Comparison of ENCODE assay signal across 9 cellular contexts in the genomic region with DNA sequence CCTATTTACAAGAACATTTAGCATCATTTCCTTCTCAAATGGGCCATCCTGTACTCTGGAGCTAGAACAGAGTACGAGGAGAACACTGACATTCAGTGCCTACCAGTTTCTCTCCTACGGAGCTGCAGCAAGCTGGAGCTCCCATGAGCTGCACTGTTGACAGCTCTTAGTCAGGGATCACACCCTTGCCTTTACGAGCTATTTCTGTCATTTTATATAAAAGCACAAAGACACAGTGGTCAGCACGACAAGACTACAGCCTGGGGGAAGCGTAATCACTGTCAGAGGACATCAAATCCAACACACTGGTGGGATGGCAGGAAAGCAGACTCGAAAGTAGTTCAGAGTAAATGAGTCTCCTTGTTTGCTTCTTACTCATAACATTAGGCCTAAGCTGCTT. TPM values are rescaled to one million over a fixed set of nuclear protein-coding genes. Genes with fewer than 3 reads are reported as not detected.
DNase-seq lines count a peak whose midpoint lies in the region; ATAC-seq and TF ChIP-seq lines count a peak whose summit lies in the region.
"Had no signal": no experiment of that assay in that cellular context is flagged by ENCODE, and none has a peak within 500 bp of the region (broad histone marks: within the 10 kb centered on the region; RNA-seq: fewer than 3 reads in every experiment).

No MANE protein-coding gene starts in this region.

- no peaks in the 10 kb centered on the region for H3K27me3 ChIP-seq in RWPE2 (ENCODE audit: insufficient read depth, poor library complexity, severe bottlenecking)

- in situ Hi-C loops in GM13976 (cut with MboI; ENCODE audit: low sequenced_read_pairs, unreplicated experiment), result no loop called here

- peak overlapping the region; percentile 85 for H3K27ac ChIP-seq in RWPE2 (ENCODE audit: poor library complexity, severe bottlenecking)

- H3K4me1 ChIP-seq in RWPE2 (ENCODE audit: insufficient read depth, poor library complexity, severe bottlenecking), result peaks cover 38% of the 10 kb centered on the region

- TF ChIP-seq CTCF in RWPE2 (IDR thresholded peaks at IDR 0.05; ENCODE audit: poor library complexity, severe bottlenecking) (no peak), GM13976 (IDR thresholded peaks at IDR 0.05; ENCODE audit: borderline replicate concordance, control extremely low read depth, extremely low read depth, insufficient read depth, missing control alignments) (no peak)

- intact Hi-C loops in activated CD4-positive, alpha-beta T cell treated with anti-CD3 and anti-CD28 coated beads, Interleukin-2, amount 10 ng/mL, durations not matched to agents 24 days and 14 days (cut with micrococcal nuclease), result loop anchor here (10.0 kb wide), 2 partner anchors 732 to 1652 kb away; partner anchors contain the start of gene CCDC126

- ATAC-seq in RWPE2 (ENCODE audit: low read depth) (no peak), GM19035 (IDR thresholded peaks at IDR 0.05; ENCODE audit: unreplicated experiment) (no peak), HG02798 (IDR thresholded peaks at IDR 0.05; ENCODE audit: poor library complexity, unreplicated experiment) (no peak)
- no peak for ATAC-seq in stimulated activated naive B cell treated with anti-CD40 and anti-IgM and Interleukin-4, amounts not matched to agents 10 μg/mL and 1 μg/mL and 100 μg/mL, for 72 hours (replicated peaks)

- peaks cover 2% of the 10 kb centered on the region for H3K27me3 Mint-ChIP-seq in activated CD4-positive, alpha-beta T cell treated with anti-CD3 and anti-CD28 coated beads, Interleukin-2, amount 10 ng/mL, durations not matched to agents 24 days and 14 days
- no peaks in the 10 kb centered on the region for H3K27me3 Mint-ChIP-seq in stimulated activated naive B cell treated with anti-CD40 and anti-IgM and Interleukin-4, amounts not matched to agents 10 μg/mL and 1 μg/mL and 100 μg/mL, for 72 hours
- H3K27me3 Mint-ChIP-seq: dendritic cell treated with granulocyte-macrophage colony-stimulating factor and Interleukin-4, amounts not matched to agents 40 ng/mL and 50 ng/mL, for 4 days had no signal

- peak overlapping the region; percentile 53 for H3K27ac Mint-ChIP-seq in activated CD4-positive, alpha-beta T cell treated with anti-CD3 and anti-CD28 coated beads, Interleukin-2, amount 10 ng/mL, durations not matched to agents 24 days and 14 days
- H3K27ac Mint-ChIP-seq in stimulated activated naive B cell treated with anti-CD40 and anti-IgM and Interleukin-4, amounts not matched to agents 10 μg/mL and 1 μg/mL and 100 μg/mL, for 72 hours, result peak overlapping the region; percentile 33
- H3K27ac Mint-ChIP-seq: dendritic cell treated with granulocyte-macrophage colony-stimulating factor and Interleukin-4, amounts not matched to agents 40 ng/mL and 50 ng/mL, for 4 days had no signal

- peak overlapping the region; percentile 96 for H3K4me3 Mint-ChIP-seq in activated CD4-positive, alpha-beta T cell treated with anti-CD3 and anti-CD28 coated beads, Interleukin-2, amount 10 ng/mL, durations not matched to agents 24 days and 14 days
- peak overlapping the region in 1 of 2 donors; percentile 44 for H3K4me3 Mint-ChIP-seq in stimulated activated naive B cell treated with anti-CD40 and anti-IgM and Interleukin-4, amounts not matched to agents 10 μg/mL and 1 μg/mL and 100 μg/mL, for 72 hours
- H3K4me3 Mint-ChIP-seq: dendritic cell treated with granulocyte-macrophage colony-stimulating factor and Interleukin-4, amounts not matched to agents 40 ng/mL and 50 ng/mL, for 4 days had no signal

- H3K4me1 Mint-ChIP-seq in activated CD4-positive, alpha-beta T cell treated with anti-CD3 and anti-CD28 coated beads, Interleukin-2, amount 10 ng/mL, durations not matched to agents 24 days and 14 days, result peaks cover 73% of the 10 kb centered on the region
- peaks cover 50 to 85% of the 10 kb centered on the region in 2 donors for H3K4me1 Mint-ChIP-seq in stimulated activated naive B cell treated with anti-CD40 and anti-IgM and Interleukin-4, amounts not matched to agents 10 μg/mL and 1 μg/mL and 100 μg/mL, for 72 hours

- H3K36me3 Mint-ChIP-seq in activated CD4-positive, alpha-beta T cell treated with anti-CD3 and anti-CD28 coated beads, Interleukin-2, amount 10 ng/mL, durations not matched to agents 24 days and 14 days (ENCODE audit: low read depth), result peaks cover 37% of the 10 kb centered on the region
- H3K36me3 Mint-ChIP-seq in stimulated activated naive B cell treated with anti-CD40 and anti-IgM and Interleukin-4, amounts not matched to agents 10 μg/mL and 1 μg/mL and 100 μg/mL, for 72 hours, result peaks cover 2 to 9% of the 10 kb centered on the region in 2 donors

- H3K9me3 Mint-ChIP-seq in activated CD4-positive, alpha-beta T cell treated with anti-CD3 and anti-CD28 coated beads, Interleukin-2, amount 10 ng/mL, durations not matched to agents 24 days and 14 days, result no peaks in the 10 kb centered on the region
- no peaks in the 10 kb centered on the region for H3K9me3 Mint-ChIP-seq in stimulated activated naive B cell treated with anti-CD40 and anti-IgM and Interleukin-4, amounts not matched to agents 10 μg/mL and 1 μg/mL and 100 μg/mL, for 72 hours
- H3K9me3 Mint-ChIP-seq: dendritic cell treated with granulocyte-macrophage colony-stimulating factor and Interleukin-4, amounts not matched to agents 40 ng/mL and 50 ng/mL, for 4 days had no signal

- no peak for DNase-seq in activated CD4-positive, alpha-beta T cell treated with anti-CD3 and anti-CD28 coated beads, Interleukin-2, amount 10 ng/mL, durations not matched to agents 24 days and 14 days
- DNase-seq in activated CD4-positive, alpha-beta T cell treated with anti-CD3 and anti-CD28 coated beads for 48 hours, result no peak
- DNase-seq in RWPE2 (ENCODE audit: low spot score) (no peak), globus pallidus (ENCODE audit: low spot score) (peak; percentile 43), GM13976 (ENCODE audit: low spot score) (no peak)
- no peak for DNase-seq in stimulated activated naive B cell treated with anti-CD40 and anti-IgM and Interleukin-4, amounts not matched to agents 10 μg/mL and 1 μg/mL and 100 μg/mL, for 72 hours

- H3K36me3 ChIP-seq in RWPE2 (ENCODE audit: low read depth), result peaks cover 20% of the 10 kb centered on the region

- H3K4me3 ChIP-seq in RWPE2 (ENCODE audit: severe bottlenecking), result no peak overlapping the region

- no peaks in the 10 kb centered on the region for H3K9me3 ChIP-seq in RWPE2 (ENCODE audit: severe bottlenecking)

RNA-seq across cellular contexts. Expression of gene CDCA7L, which starts 2.7 kb away (rescaled TPM):
- total RNA-seq in activated CD4-positive, alpha-beta T cell treated with anti-CD3 and anti-CD28 coated beads, Interleukin-2, amount 10 ng/mL, durations not matched to agents 24 days and 14 days, result 111 and 114 TPM in 2 replicates
